14 cellular contexts compared by ENCODE assay signal in genomic region chr20:35708502-35708901, GRCh38. TPM values are rescaled to one million over a fixed set of nuclear protein-coding genes. Genes with fewer than 3 reads are reported as not detected.
A peak's percentile ranks its signal among the peaks of the same experiment; 100 is the strongest.
DNase-seq lines count a peak whose midpoint lies in the region; ATAC-seq, FAIRE-seq and TF ChIP-seq lines count a peak whose summit lies in the region.
"Had no signal": no experiment of that assay in that cellular context is flagged by ENCODE, and none has a peak within 500 bp of the region (broad histone marks: within the 10 kb centered on the region; RNA-seq: fewer than 3 reads in every experiment).

No MANE protein-coding gene starts in this region.

- H3K27ac ChIP-seq in HepG2 (ENCODE audit: extremely low read length, insufficient read depth, low read length) (no peak overlapping the region), right lobe of liver (no peak overlapping the region)
- H3K27ac ChIP-seq: C4-2B, Peyer's patch had no signal

- intact Hi-C loops in HepG2 (cut with micrococcal nuclease; ENCODE audit: unreplicated experiment): no loop called here
- intact Hi-C loops in right lobe of liver (cut with DNase I): loop anchor here in 1 of 2 donors (10.0 kb wide), 1 partner anchor 176 kb away; no protein-coding TSS in a partner anchor

- H3K4me1 Mint-ChIP-seq in HFFc6 (ENCODE audit: low read depth) (peaks cover 62% of the 10 kb centered on the region), osteocyte (ENCODE audit: unreplicated experiment) (peaks cover 7% of the 10 kb centered on the region)
- peaks cover 29% of the 10 kb centered on the region for H3K4me1 Mint-ChIP-seq in activated T-helper 17 cell treated with anti-CD3 and anti-CD28 coated beads, Interleukin-2, amount 50 U/mL, for 72 hours

- H3K27me3 ChIP-seq in HepG2 (ENCODE audit: control insufficient read depth in 1 of 2, insufficient read depth in 2 of 2, low read length in 2 of 2): no peaks in the 10 kb centered on the region
- H3K27me3 ChIP-seq in right lobe of liver: no peaks in the 10 kb centered on the region
- H3K27me3 ChIP-seq: Peyer's patch had no signal

- no peak for TF ChIP-seq CTCF in HepG2 (CRISPR knock-in tag; IDR thresholded peaks at IDR 0.05)
- TF ChIP-seq CTCF in right lobe of liver (IDR thresholded peaks at IDR 0.05): no peak
- no peak for TF ChIP-seq CTCF in HFFc6 (IDR thresholded peaks at IDR 0.05)
- no peak for TF ChIP-seq CTCF in osteocyte (IDR thresholded peaks at IDR 0.05)

- no peak overlapping the region for H3K9ac ChIP-seq in HepG2 (ENCODE audit: insufficient read depth, low read depth, low read length)

- peaks cover 62% of the 10 kb centered on the region for H3K36me3 Mint-ChIP-seq in HFFc6 (ENCODE audit: low read depth)
- H3K36me3 Mint-ChIP-seq in activated T-helper 17 cell treated with anti-CD3 and anti-CD28 coated beads, Interleukin-2, amount 50 U/mL, for 72 hours (ENCODE audit: low read depth): peaks cover 100% of the 10 kb centered on the region
- H3K36me3 Mint-ChIP-seq in osteocyte (ENCODE audit: unreplicated experiment): peaks cover 59% of the 10 kb centered on the region

- WGBS in HepG2 (ENCODE audit: low lambda C conversion rate): 100% methylated on average over 1 of the region's 1 CpG
- 50% methylated on average over 1 of the region's 1 CpG for WGBS in right lobe of liver (ENCODE audit: insufficient coverage, low coverage, low lambda C conversion rate, missing lambda C conversion rate)

- no peak for FAIRE-seq in HepG2 (lab: Jason Lieb, UNC)

- peak overlapping the region; percentile 79; the same call in 1 of the 2 replicates for H3K27ac Mint-ChIP-seq in HFFc6
- H3K27ac Mint-ChIP-seq in activated T-helper 17 cell treated with anti-CD3 and anti-CD28 coated beads, Interleukin-2, amount 50 U/mL, for 72 hours: peak overlapping the region; percentile 41
- no peak overlapping the region for H3K27ac Mint-ChIP-seq in osteocyte (ENCODE audit: unreplicated experiment)

- H3K36me3 ChIP-seq in HepG2 (replicated peaks in 1 of 2; ENCODE audit: control insufficient read depth in 1 of 2, insufficient read depth in 2 of 2, low read length in 2 of 2) (peaks cover 46 to 89% of the 10 kb centered on the region in 2 experiments), right lobe of liver (peaks cover 25 to 99% (median 63%) of the 10 kb centered on the region in 4 donors)

- TF ChIP-seq POLR2A in HepG2 (IDR thresholded peaks at IDR 0.05; ENCODE audit: insufficient read depth in 1 of 2, low read depth in 2 of 2, low read length in 2 of 2) (no peak), right lobe of liver (IDR thresholded peaks at IDR 0.05) (no peak)

- H3K9me3 Mint-ChIP-seq in HFFc6: no peaks in the 10 kb centered on the region
- no peaks in the 10 kb centered on the region for H3K9me3 Mint-ChIP-seq in activated T-helper 17 cell treated with anti-CD3 and anti-CD28 coated beads, Interleukin-2, amount 50 U/mL, for 72 hours
- H3K9me3 Mint-ChIP-seq in osteocyte (ENCODE audit: unreplicated experiment): no peaks in the 10 kb centered on the region

- in situ Hi-C loops in HepG2 (cut with HindIII; ENCODE audit: extremely low pct_ligation_motif_present, low pct_unique_long_range_greater_than_20kb): no loop called here

- H3K79me2 ChIP-seq in HepG2 (ENCODE audit: insufficient read depth, low read length): peaks cover 51% of the 10 kb centered on the region

- ATAC-seq in HepG2 (no peak), right lobe of liver (no peak), HG03469 (IDR thresholded peaks at IDR 0.05; ENCODE audit: unreplicated experiment) (no peak)
- ATAC-seq in activated T-helper 17 cell treated with anti-CD3 and anti-CD28 coated beads, Interleukin-2, amount 50 U/mL, for 72 hours (replicated peaks): no peak

- POLR2A ChIA-PET in HepG2 (lab: Yijun Ruan, JAX): interaction anchor here (1.2 to 23.6 kb wide), 5 partner anchors 7 to 34 kb away, joined by 4 to 319 read pairs (median 17); partner anchors contain the start of genes NFS1, RBM39 and ROMO1

- no TSS peak for BruUV-seq in HepG2 (replicated peaks; lab: Mats Ljungman, UMichigan)

- peaks cover 9% of the 10 kb centered on the region for H3K27me3 Mint-ChIP-seq in HFFc6 (ENCODE audit: insufficient read depth)
- no peaks in the 10 kb centered on the region for H3K27me3 Mint-ChIP-seq in activated T-helper 17 cell treated with anti-CD3 and anti-CD28 coated beads, Interleukin-2, amount 50 U/mL, for 72 hours
- no peaks in the 10 kb centered on the region for H3K27me3 Mint-ChIP-seq in osteocyte (ENCODE audit: unreplicated experiment)

- TF ChIP-seq EP300 in HepG2 (IDR thresholded peaks at IDR 0.05; ENCODE audit: low read depth in 2 of 2, low read length in 2 of 2): no peak
- TF ChIP-seq EP300 in HepG2 (CRISPR knock-in tag; IDR thresholded peaks at IDR 0.05; ENCODE audit: borderline replicate concordance): no peak

- no peak overlapping the region for H2AFZ ChIP-seq in HepG2 (ENCODE audit: low read length)

- CTCF ChIA-PET in HepG2 (lab: Yijun Ruan, JAX; ENCODE audit: low intra/inter-chr PET ratio, low total read pairs): no interaction called here

- no peak overlapping the region for H3K4me3 ChIP-seq in HepG2 (replicated peaks in 1 of 3; ENCODE audit: insufficient read depth in 1 of 3, low read depth in 2 of 3, low read length in 3 of 3)
- no peak overlapping the region for H3K4me3 ChIP-seq in right lobe of liver
- H3K4me3 ChIP-seq: Peyer's patch had no signal

- H3K4me2 ChIP-seq in HepG2 (ENCODE audit: low read depth, low read length): no peak overlapping the region

- TF ChIP-seq RAD21 in HepG2 (CRISPR knock-in tag; IDR thresholded peaks at IDR 0.05): 0 out of 2 replicates have a peak, but pooled peaks have one; percentile 7

- peaks cover 96% of the 10 kb centered on the region for H4K20me1 ChIP-seq in HepG2 (ENCODE audit: insufficient read depth, low read length)

- no peak overlapping the region for H3K4me3 Mint-ChIP-seq in HFFc6
- H3K4me3 Mint-ChIP-seq in activated T-helper 17 cell treated with anti-CD3 and anti-CD28 coated beads, Interleukin-2, amount 50 U/mL, for 72 hours: no peak overlapping the region
- H3K4me3 Mint-ChIP-seq in osteocyte (ENCODE audit: unreplicated experiment): no peak overlapping the region

- DNase-seq in HepG2 (ENCODE audit: low spot score): no peak
- no peak for DNase-seq in right lobe of liver
- DNase-seq in HFFc6: no peak
- DNase-seq in inferior parietal cortex (ENCODE audit: extremely low spot score): no peak
- no peak for DNase-seq in osteocyte (ENCODE audit: extremely low spot score, unreplicated experiment)
- DNase-seq: NCI-H1048, NCI-H1436 treated with DMSO at 0.1 percent for 48 hours, NCI-H2081, NCI-H524, Peyer's patch, Right ventricle myocardium superior had no signal

- H3K4me1 ChIP-seq in HepG2 (ENCODE audit: insufficient read depth, low read length) (no peaks in the 10 kb centered on the region; the same call in 1 of the 2 replicates), right lobe of liver (no peaks in the 10 kb centered on the region)
- H3K4me1 ChIP-seq: Peyer's patch had no signal

- H3K9me3 ChIP-seq in HepG2 (ENCODE audit: low read length) (no peaks in the 10 kb centered on the region), right lobe of liver (no peaks in the 10 kb centered on the region)
- H3K9me3 ChIP-seq: Peyer's patch had no signal

RNA-seq across cellular contexts. Expression of gene ROMO1, which starts 9.3 kb away (rescaled TPM):
- total RNA-seq in HepG2 (2016; rRNA removed; fragmentation: Illumina TruSeq; extraction: Trizol) (636 and 726 TPM in 2 replicates), right lobe of liver (100 to 1,000 TPM in 2 of 6 experiments, 10 to 100 TPM in 4; 70.4 to 209 (median 84.8) TPM), osteocyte (110 and 116 TPM in 2 replicates)
- total RNA-seq in HepG2 (2016; cell fraction: cytosol; rRNA removed; fragmentation: Illumina TruSeq; extraction: Trizol; ENCODE audit: low read depth): 328 and 530 TPM in 2 replicates
- total RNA-seq in HepG2 (2016; cell fraction: insoluble cytoplasmic fraction; rRNA removed; fragmentation: Illumina TruSeq; extraction: Trizol): 687 and 846 TPM in 2 replicates
- 460 and 632 TPM in 2 replicates for total RNA-seq in HepG2 (2016; cell fraction: membrane; rRNA removed; fragmentation: Illumina TruSeq; extraction: Trizol)
- total RNA-seq in HepG2 (2016; cell fraction: nucleus; rRNA removed; fragmentation: Illumina TruSeq; extraction: Trizol): 223 and 226 TPM in 2 replicates
- 688 and 755 TPM in 2 replicates for polyA plus RNA-seq in HepG2 (2011; rRNA removed)
- 1,254 and 1,646 TPM in 2 replicates for polyA plus RNA-seq in HepG2 (2011; cell fraction: cytosol; rRNA removed)
- 503 and 546 TPM in 2 replicates for polyA plus RNA-seq in HepG2 (2011; cell fraction: nucleus; rRNA removed)
- 282 and 451 TPM in 2 replicates for polyA plus RNA-seq in HepG2 (2012)
- polyA plus RNA-seq in HepG2 (2016; cell fraction: cytosol; fragmentation: Illumina TruSeq; extraction: Trizol; ENCODE audit: low read depth): 292 and 453 TPM in 2 replicates
- polyA plus RNA-seq in HepG2 (2016; cell fraction: insoluble cytoplasmic fraction; fragmentation: Illumina TruSeq; extraction: Trizol; ENCODE audit: low read depth): 479 and 541 TPM in 2 replicates
- polyA plus RNA-seq in HepG2 (2016; cell fraction: membrane; fragmentation: Illumina TruSeq; extraction: Trizol; ENCODE audit: low read depth): 317 and 387 TPM in 2 replicates
- 282 and 344 TPM in 2 replicates for polyA plus RNA-seq in HepG2 (2016; cell fraction: nucleus; fragmentation: Illumina TruSeq; extraction: Trizol; ENCODE audit: insufficient read depth, low read depth)
- polyA minus RNA-seq in HepG2 (2011; rRNA and poly(A)+ RNA removed; ENCODE audit: low replicate concordance): 60.0 and 169 TPM in 2 replicates
- polyA minus RNA-seq in HepG2 (2011; cell fraction: cytosol; rRNA and poly(A)+ RNA removed): 79.8 and 108 TPM in 2 replicates
- 30.8 and 37.7 TPM in 2 replicates for polyA minus RNA-seq in HepG2 (2011; cell fraction: nucleus; rRNA and poly(A)+ RNA removed)
- total RNA-seq in HFFc6 (2021; fragmentation: NEBNext Ultra II Directional; extraction: Animal tissue kit (Norgen Biotek cat#: 25700)): 100 to 1,000 TPM; 158 to 236 (median 195) TPM
- total RNA-seq in activated T-helper 17 cell treated with anti-CD3 and anti-CD28 coated beads, Interleukin-2, amount 50 U/mL, for 72 hours: 100 to 1,000 TPM in 1 of 2 donors, 10 to 100 TPM in 1; 93.0 to 134 TPM

RNA-seq across cellular contexts. Expression of gene NFS1, which starts 9.3 kb away (rescaled TPM):
- 88.1 and 94.4 TPM in 2 replicates for total RNA-seq in HepG2 (2016; rRNA removed; fragmentation: Illumina TruSeq; extraction: Trizol)
- total RNA-seq in HepG2 (2016; cell fraction: cytosol; rRNA removed; fragmentation: Illumina TruSeq; extraction: Trizol; ENCODE audit: low read depth): 7.6 and 8.7 TPM in 2 replicates
- total RNA-seq in HepG2 (2016; cell fraction: insoluble cytoplasmic fraction; rRNA removed; fragmentation: Illumina TruSeq; extraction: Trizol): 82.1 and 92.4 TPM in 2 replicates
- 25.4 and 28.4 TPM in 2 replicates for total RNA-seq in HepG2 (2016; cell fraction: membrane; rRNA removed; fragmentation: Illumina TruSeq; extraction: Trizol)
- total RNA-seq in HepG2 (2016; cell fraction: nucleus; rRNA removed; fragmentation: Illumina TruSeq; extraction: Trizol): 45.9 and 47.9 TPM in 2 replicates
- 61.8 and 65.9 TPM in 2 replicates for polyA plus RNA-seq in HepG2 (2011; rRNA removed)
- polyA plus RNA-seq in HepG2 (2011; cell fraction: cytosol; rRNA removed): 56.2 and 69.5 TPM in 2 replicates
- polyA plus RNA-seq in HepG2 (2011; cell fraction: nucleus; rRNA removed): 70.7 and 72.8 TPM in 2 replicates
- polyA plus RNA-seq in HepG2 (2012): 36.7 and 39.1 TPM in 2 replicates
- 6.5 and 6.6 TPM in 2 replicates for polyA plus RNA-seq in HepG2 (2016; cell fraction: cytosol; fragmentation: Illumina TruSeq; extraction: Trizol; ENCODE audit: low read depth)
- 86.7 and 90.3 TPM in 2 replicates for polyA plus RNA-seq in HepG2 (2016; cell fraction: insoluble cytoplasmic fraction; fragmentation: Illumina TruSeq; extraction: Trizol; ENCODE audit: low read depth)
- polyA plus RNA-seq in HepG2 (2016; cell fraction: membrane; fragmentation: Illumina TruSeq; extraction: Trizol; ENCODE audit: low read depth): 16.6 and 16.9 TPM in 2 replicates
- polyA plus RNA-seq in HepG2 (2016; cell fraction: nucleus; fragmentation: Illumina TruSeq; extraction: Trizol; ENCODE audit: insufficient read depth, low read depth): 69.1 and 70.6 TPM in 2 replicates
- polyA minus RNA-seq in HepG2 (2011; rRNA and poly(A)+ RNA removed; ENCODE audit: low replicate concordance): 67.9 and 114 TPM in 2 replicates
- 23.0 and 27.1 TPM in 2 replicates for polyA minus RNA-seq in HepG2 (2011; cell fraction: cytosol; rRNA and poly(A)+ RNA removed)
- 20.9 and 23.7 TPM in 2 replicates for polyA minus RNA-seq in HepG2 (2011; cell fraction: nucleus; rRNA and poly(A)+ RNA removed)
- 10 to 100 TPM; 30.9 to 63.7 (median 44.3) TPM for total RNA-seq in right lobe of liver
- total RNA-seq in HFFc6 (2021; fragmentation: NEBNext Ultra II Directional; extraction: Animal tissue kit (Norgen Biotek cat#: 25700)): 10 to 100 TPM; 28.6 to 40.6 (median 34.6) TPM
- total RNA-seq in activated T-helper 17 cell treated with anti-CD3 and anti-CD28 coated beads, Interleukin-2, amount 50 U/mL, for 72 hours: 10 to 100 TPM; 41.1 to 49.2 TPM
- 26.0 and 29.4 TPM in 2 replicates for total RNA-seq in osteocyte

RNA-seq across cellular contexts. Expression of gene RBM39, which starts 33.6 kb away (rescaled TPM):
- total RNA-seq in HepG2 (2016; rRNA removed; fragmentation: Illumina TruSeq; extraction: Trizol) (431 and 788 TPM in 2 replicates), right lobe of liver (100 to 1,000 TPM in 5 of 6 experiments, 10 to 100 TPM in 1; 86.4 to 166 (median 120) TPM), osteocyte (324 and 329 TPM in 2 replicates)
- 862 and 1,011 TPM in 2 replicates for total RNA-seq in HepG2 (2016; cell fraction: cytosol; rRNA removed; fragmentation: Illumina TruSeq; extraction: Trizol; ENCODE audit: low read depth)
- total RNA-seq in HepG2 (2016; cell fraction: insoluble cytoplasmic fraction; rRNA removed; fragmentation: Illumina TruSeq; extraction: Trizol): 445 and 791 TPM in 2 replicates
- total RNA-seq in HepG2 (2016; cell fraction: membrane; rRNA removed; fragmentation: Illumina TruSeq; extraction: Trizol): 352 and 417 TPM in 2 replicates
- 1,469 and 1,561 TPM in 2 replicates for total RNA-seq in HepG2 (2016; cell fraction: nucleus; rRNA removed; fragmentation: Illumina TruSeq; extraction: Trizol)
- polyA plus RNA-seq in HepG2 (2011; rRNA removed): 859 and 920 TPM in 2 replicates
- polyA plus RNA-seq in HepG2 (2011; cell fraction: cytosol; rRNA removed): 89.0 and 133 TPM in 2 replicates
- polyA plus RNA-seq in HepG2 (2011; cell fraction: nucleus; rRNA removed): 3,125 and 3,321 TPM in 2 replicates
- polyA plus RNA-seq in HepG2 (2012): 867 and 961 TPM in 2 replicates
- polyA plus RNA-seq in HepG2 (2016; cell fraction: cytosol; fragmentation: Illumina TruSeq; extraction: Trizol; ENCODE audit: low read depth): 47.3 and 51.7 TPM in 2 replicates
- 339 and 360 TPM in 2 replicates for polyA plus RNA-seq in HepG2 (2016; cell fraction: insoluble cytoplasmic fraction; fragmentation: Illumina TruSeq; extraction: Trizol; ENCODE audit: low read depth)
- polyA plus RNA-seq in HepG2 (2016; cell fraction: membrane; fragmentation: Illumina TruSeq; extraction: Trizol; ENCODE audit: low read depth): 79.3 and 86.7 TPM in 2 replicates
- polyA plus RNA-seq in HepG2 (2016; cell fraction: nucleus; fragmentation: Illumina TruSeq; extraction: Trizol; ENCODE audit: insufficient read depth, low read depth): 2,644 and 2,668 TPM in 2 replicates
- polyA minus RNA-seq in HepG2 (2011; rRNA and poly(A)+ RNA removed; ENCODE audit: low replicate concordance): 166 and 263 TPM in 2 replicates
- 91.3 and 98.3 TPM in 2 replicates for polyA minus RNA-seq in HepG2 (2011; cell fraction: cytosol; rRNA and poly(A)+ RNA removed)
- polyA minus RNA-seq in HepG2 (2011; cell fraction: nucleus; rRNA and poly(A)+ RNA removed): 2,261 and 2,868 TPM in 2 replicates
- 100 to 1,000 TPM; 162 to 198 (median 185) TPM for total RNA-seq in HFFc6 (2021; fragmentation: NEBNext Ultra II Directional; extraction: Animal tissue kit (Norgen Biotek cat#: 25700))
- 100 to 1,000 TPM; 295 to 359 TPM for total RNA-seq in activated T-helper 17 cell treated with anti-CD3 and anti-CD28 coated beads, Interleukin-2, amount 50 U/mL, for 72 hours

RNA-seq across cellular contexts. Expression of gene CPNE1, which starts 43.8 kb away (rescaled TPM):
- total RNA-seq in HepG2 (2016; rRNA removed; fragmentation: Illumina TruSeq; extraction: Trizol) (431 and 439 TPM in 2 replicates), right lobe of liver (10 to 100 TPM; 35.5 to 72.0 (median 53.3) TPM), osteocyte (164 and 180 TPM in 2 replicates)
- 101 and 106 TPM in 2 replicates for total RNA-seq in HepG2 (2016; cell fraction: cytosol; rRNA removed; fragmentation: Illumina TruSeq; extraction: Trizol; ENCODE audit: low read depth)
- 375 and 428 TPM in 2 replicates for total RNA-seq in HepG2 (2016; cell fraction: insoluble cytoplasmic fraction; rRNA removed; fragmentation: Illumina TruSeq; extraction: Trizol)
- 226 and 229 TPM in 2 replicates for total RNA-seq in HepG2 (2016; cell fraction: membrane; rRNA removed; fragmentation: Illumina TruSeq; extraction: Trizol)
- 227 and 285 TPM in 2 replicates for total RNA-seq in HepG2 (2016; cell fraction: nucleus; rRNA removed; fragmentation: Illumina TruSeq; extraction: Trizol)
- 369 and 408 TPM in 2 replicates for polyA plus RNA-seq in HepG2 (2011; rRNA removed)
- 458 and 619 TPM in 2 replicates for polyA plus RNA-seq in HepG2 (2011; cell fraction: cytosol; rRNA removed)
- polyA plus RNA-seq in HepG2 (2011; cell fraction: nucleus; rRNA removed): 810 and 933 TPM in 2 replicates
- 457 and 478 TPM in 2 replicates for polyA plus RNA-seq in HepG2 (2012)
- 121 and 137 TPM in 2 replicates for polyA plus RNA-seq in HepG2 (2016; cell fraction: cytosol; fragmentation: Illumina TruSeq; extraction: Trizol; ENCODE audit: low read depth)
- 374 and 508 TPM in 2 replicates for polyA plus RNA-seq in HepG2 (2016; cell fraction: insoluble cytoplasmic fraction; fragmentation: Illumina TruSeq; extraction: Trizol; ENCODE audit: low read depth)
- polyA plus RNA-seq in HepG2 (2016; cell fraction: membrane; fragmentation: Illumina TruSeq; extraction: Trizol; ENCODE audit: low read depth): 213 and 247 TPM in 2 replicates
- polyA plus RNA-seq in HepG2 (2016; cell fraction: nucleus; fragmentation: Illumina TruSeq; extraction: Trizol; ENCODE audit: insufficient read depth, low read depth): 541 and 549 TPM in 2 replicates
- polyA minus RNA-seq in HepG2 (2011; rRNA and poly(A)+ RNA removed; ENCODE audit: low replicate concordance): 283 and 707 TPM in 2 replicates
- polyA minus RNA-seq in HepG2 (2011; cell fraction: cytosol; rRNA and poly(A)+ RNA removed): 243 and 283 TPM in 2 replicates
- 258 and 260 TPM in 2 replicates for polyA minus RNA-seq in HepG2 (2011; cell fraction: nucleus; rRNA and poly(A)+ RNA removed)
- 100 to 1,000 TPM; 200 to 230 (median 213) TPM for total RNA-seq in HFFc6 (2021; fragmentation: NEBNext Ultra II Directional; extraction: Animal tissue kit (Norgen Biotek cat#: 25700))
- 100 to 1,000 TPM; 269 to 280 TPM for total RNA-seq in activated T-helper 17 cell treated with anti-CD3 and anti-CD28 coated beads, Interleukin-2, amount 50 U/mL, for 72 hours

RNA-seq across cellular contexts. Expression of gene RBM12, which starts 43.8 kb away (rescaled TPM):
- total RNA-seq in HepG2 (2016; rRNA removed; fragmentation: Illumina TruSeq; extraction: Trizol): 104 and 111 TPM in 2 replicates
- total RNA-seq in HepG2 (2016; cell fraction: cytosol; rRNA removed; fragmentation: Illumina TruSeq; extraction: Trizol; ENCODE audit: low read depth): 14.8 and 16.3 TPM in 2 replicates
- 99.0 and 104 TPM in 2 replicates for total RNA-seq in HepG2 (2016; cell fraction: insoluble cytoplasmic fraction; rRNA removed; fragmentation: Illumina TruSeq; extraction: Trizol)
- 35.0 and 42.5 TPM in 2 replicates for total RNA-seq in HepG2 (2016; cell fraction: membrane; rRNA removed; fragmentation: Illumina TruSeq; extraction: Trizol)
- total RNA-seq in HepG2 (2016; cell fraction: nucleus; rRNA removed; fragmentation: Illumina TruSeq; extraction: Trizol): 73.6 and 78.3 TPM in 2 replicates
- 84.9 and 97.9 TPM in 2 replicates for polyA plus RNA-seq in HepG2 (2011; rRNA removed)
- polyA plus RNA-seq in HepG2 (2011; cell fraction: cytosol; rRNA removed): 68.6 and 77.9 TPM in 2 replicates
- polyA plus RNA-seq in HepG2 (2011; cell fraction: nucleus; rRNA removed): 101 and 129 TPM in 2 replicates
- 41.4 and 42.7 TPM in 2 replicates for polyA plus RNA-seq in HepG2 (2012)
- 1.7 and 2.2 TPM in 2 replicates for polyA plus RNA-seq in HepG2 (2016; cell fraction: cytosol; fragmentation: Illumina TruSeq; extraction: Trizol; ENCODE audit: low read depth)
- 58.1 and 68.5 TPM in 2 replicates for polyA plus RNA-seq in HepG2 (2016; cell fraction: insoluble cytoplasmic fraction; fragmentation: Illumina TruSeq; extraction: Trizol; ENCODE audit: low read depth)
- 8.8 and 10.1 TPM in 2 replicates for polyA plus RNA-seq in HepG2 (2016; cell fraction: membrane; fragmentation: Illumina TruSeq; extraction: Trizol; ENCODE audit: low read depth)
- polyA plus RNA-seq in HepG2 (2016; cell fraction: nucleus; fragmentation: Illumina TruSeq; extraction: Trizol; ENCODE audit: insufficient read depth, low read depth): 74.6 and 75.6 TPM in 2 replicates
- 373 and 464 TPM in 2 replicates for polyA minus RNA-seq in HepG2 (2011; rRNA and poly(A)+ RNA removed; ENCODE audit: low replicate concordance)
- 67.4 and 80.5 TPM in 2 replicates for polyA minus RNA-seq in HepG2 (2011; cell fraction: cytosol; rRNA and poly(A)+ RNA removed)
- 128 and 140 TPM in 2 replicates for polyA minus RNA-seq in HepG2 (2011; cell fraction: nucleus; rRNA and poly(A)+ RNA removed)
- total RNA-seq in right lobe of liver: 10 to 100 TPM; 13.3 to 32.8 (median 21.0) TPM
- total RNA-seq in HFFc6 (2021; fragmentation: NEBNext Ultra II Directional; extraction: Animal tissue kit (Norgen Biotek cat#: 25700)): 10 to 100 TPM; 61.5 to 85.3 (median 78.7) TPM
- 100 to 1,000 TPM; 106 to 116 TPM for total RNA-seq in activated T-helper 17 cell treated with anti-CD3 and anti-CD28 coated beads, Interleukin-2, amount 50 U/mL, for 72 hours
- total RNA-seq in osteocyte: 85.5 and 97.3 TPM in 2 replicates
